27 cellular contexts compared by ENCODE assay signal in the genomic region with DNA sequence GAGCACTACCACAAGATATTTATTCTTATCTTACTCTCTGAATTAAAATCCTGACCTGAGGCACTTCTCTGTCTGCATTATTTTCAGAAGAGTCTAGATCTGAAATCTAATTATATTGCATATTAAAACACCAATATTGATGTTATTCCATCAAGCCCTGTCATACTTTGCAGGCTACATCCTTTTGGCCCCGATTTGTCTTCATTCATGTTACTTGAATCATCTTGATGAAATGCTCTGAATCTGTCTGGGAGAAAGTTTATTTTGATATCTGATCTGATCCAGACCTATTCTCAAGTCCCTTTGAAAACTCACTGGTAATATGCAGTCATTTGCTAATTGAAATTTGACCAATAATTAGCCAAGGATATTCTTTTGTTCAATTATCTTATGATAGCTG.
"Had no signal": no experiment of that assay in that cellular context is flagged by ENCODE, and none has a peak within 500 bp of the region (broad histone marks: within the 10 kb centered on the region; RNA-seq: fewer than 3 reads in every experiment).

No MANE protein-coding gene starts in this region.

- H3K9me3 Mint-ChIP-seq: activated CD8-positive, alpha-beta T cell treated with anti-CD3 and anti-CD28 coated beads for 36 hours; activated naive CD8-positive, alpha-beta T cell treated with anti-CD3 and anti-CD28 coated beads for 36 hours; activated T-helper 17 cell treated with anti-CD3 and anti-CD28 coated beads, Interleukin-2, amount 50 U/mL, for 72 hours; central memory CD8-positive, alpha-beta T cell; dendritic cell treated with granulocyte-macrophage colony-stimulating factor and Interleukin-4, amounts not matched to agents 40 ng/mL and 50 ng/mL, for 4 days; nephron progenitor cell; T-helper 1 cell treated with Interleukin-12 subunit alpha and Interleukin-12 subunit beta and Interleukin-4 antibody, amounts not matched to agents 30 μg/mL and 1 μg/mL, for 36 hours had no signal

- DNase-seq: activated CD4-positive, alpha-beta T cell treated with anti-CD3 and anti-CD28 coated beads, Interleukin-2, amount 10 ng/mL, durations not matched to agents 24 days and 14 days; activated CD8-positive, alpha-beta T cell treated with anti-CD3 and anti-CD28 coated beads for 36 hours; activated naive CD4-positive, alpha-beta T cell; activated naive CD8-positive, alpha-beta T cell treated with anti-CD3 and anti-CD28 coated beads for 36 hours; activated T-cell treated with anti-CD3 and anti-CD28 coated beads, Interleukin-2, amount 50 U/mL, for 1 hour; amygdala; effector CD8-positive, alpha-beta T cell; foreskin keratinocyte; glutamatergic neuron; hippocampal formation; kidney; left lung; midbrain; nephron progenitor cell; nucleus accumbens; sigmoid colon; stimulated activated CD4-positive, alpha-beta T cell treated with anti-CD3 and anti-CD28 coated beads, Interleukin-12 subunit alpha, Interleukin-12 subunit beta, amount 100 ng/mL, for 4 hours; stimulated activated CD4-positive, alpha-beta T cell treated with anti-CD3 and anti-CD28 coated beads, Interleukin-1b, Interleukin-23, amount 100 ng/mL, for 48 hours; stimulated activated CD8-positive, alpha-beta memory T cell treated with anti-CD3 and anti-CD28 coated beads, Interleukin-4, amount 100 ng/mL, for 48 hours; stimulated activated naive CD4-positive, alpha-beta T cell treated with Interleukin-2 at 50 U/mL for 16 hours; thyroid gland had no signal

- H3K27me3 ChIP-seq: foreskin keratinocyte, left lung, sigmoid colon, thyroid gland had no signal

- ATAC-seq: activated CD8-positive, alpha-beta T cell treated with anti-CD3 and anti-CD28 coated beads for 36 hours; activated T-helper 17 cell treated with anti-CD3 and anti-CD28 coated beads, Interleukin-2, amount 50 U/mL, for 72 hours; esophagus mucosa; foreskin keratinocyte; left lung had no signal

- H3K36me3 ChIP-seq: left lung, sigmoid colon, thyroid gland had no signal

- H3K4me3 ChIP-seq: left lung, sigmoid colon, thyroid gland had no signal

- H3K4me1 ChIP-seq: sigmoid colon had no signal

- FAIRE-seq: kidney had no signal

- H3K4me3 Mint-ChIP-seq: activated CD4-positive, alpha-beta T cell treated with anti-CD3 and anti-CD28 coated beads, Interleukin-2, amount 10 ng/mL, durations not matched to agents 24 days and 14 days; activated CD8-positive, alpha-beta T cell treated with anti-CD3 and anti-CD28 coated beads for 36 hours; activated naive CD8-positive, alpha-beta T cell treated with anti-CD3 and anti-CD28 coated beads for 36 hours; activated T-helper 17 cell treated with anti-CD3 and anti-CD28 coated beads, Interleukin-2, amount 50 U/mL, for 72 hours; brain; central memory CD8-positive, alpha-beta T cell; dendritic cell treated with granulocyte-macrophage colony-stimulating factor and Interleukin-4, amounts not matched to agents 40 ng/mL and 50 ng/mL, for 4 days; nephron progenitor cell; T-helper 1 cell treated with Interleukin-12 subunit alpha and Interleukin-12 subunit beta and Interleukin-4 antibody, amounts not matched to agents 30 μg/mL and 1 μg/mL, for 36 hours had no signal

- H3K27ac Mint-ChIP-seq: activated CD4-positive, alpha-beta T cell treated with anti-CD3 and anti-CD28 coated beads, Interleukin-2, amount 10 ng/mL, durations not matched to agents 24 days and 14 days; activated CD8-positive, alpha-beta T cell treated with anti-CD3 and anti-CD28 coated beads for 36 hours; activated naive CD8-positive, alpha-beta T cell treated with anti-CD3 and anti-CD28 coated beads for 36 hours; activated T-helper 17 cell treated with anti-CD3 and anti-CD28 coated beads, Interleukin-2, amount 50 U/mL, for 72 hours; brain; dendritic cell treated with granulocyte-macrophage colony-stimulating factor and Interleukin-4, amounts not matched to agents 40 ng/mL and 50 ng/mL, for 4 days; nephron progenitor cell; T-helper 1 cell treated with Interleukin-12 subunit alpha and Interleukin-12 subunit beta and Interleukin-4 antibody, amounts not matched to agents 30 μg/mL and 1 μg/mL, for 36 hours had no signal

- H3K27ac ChIP-seq: foreskin keratinocyte, left lung, sigmoid colon, thyroid gland had no signal

- H3K36me3 Mint-ChIP-seq: activated naive CD8-positive, alpha-beta T cell treated with anti-CD3 and anti-CD28 coated beads for 36 hours; brain had no signal

- H3K9me3 ChIP-seq: left lung, sigmoid colon, thyroid gland had no signal

- H3K4me1 Mint-ChIP-seq: activated CD4-positive, alpha-beta T cell treated with anti-CD3 and anti-CD28 coated beads, Interleukin-2, amount 10 ng/mL, durations not matched to agents 24 days and 14 days; activated T-helper 17 cell treated with anti-CD3 and anti-CD28 coated beads, Interleukin-2, amount 50 U/mL, for 72 hours; central memory CD8-positive, alpha-beta T cell; nephron progenitor cell had no signal
